8 cellular contexts compared by ENCODE assay signal in the genomic region with DNA sequence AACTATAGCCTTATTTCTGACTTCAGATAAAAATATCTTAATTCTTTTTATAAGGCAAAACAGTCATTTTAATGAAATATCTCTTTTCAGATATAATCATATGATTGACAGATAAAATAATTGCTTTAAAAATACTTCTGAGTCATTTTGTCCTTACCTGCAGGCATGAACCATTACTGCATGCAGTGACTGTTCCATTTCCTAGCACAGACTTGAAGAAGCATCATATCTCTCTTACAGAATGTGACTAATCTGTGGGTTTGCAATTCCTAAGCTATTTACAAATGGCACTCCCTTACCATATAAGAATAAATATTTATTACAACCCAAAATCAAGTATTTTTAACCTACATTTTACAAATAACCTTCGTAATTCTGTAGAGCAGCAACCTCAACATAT.
A peak's percentile ranks its signal among the peaks of the same experiment; 100 is the strongest.
DNase-seq lines count a peak whose midpoint lies in the region; ATAC-seq and TF ChIP-seq lines count a peak whose summit lies in the region.

No MANE protein-coding gene starts in this region.

- TF ChIP-seq CTCF in NB4 (IDR thresholded peaks at IDR 0.05; ENCODE audit: low read depth, low read length): no peak
- TF ChIP-seq CTCF in chondrocyte (IDR thresholded peaks at IDR 0.05): peak; percentile 12

- H3K4me1 Mint-ChIP-seq in activated CD4-positive, alpha-beta T cell treated with anti-CD3 and anti-CD28 coated beads, Interleukin-2, amount 10 ng/mL, durations not matched to agents 24 days and 14 days: peaks cover 19% of the 10 kb centered on the region
- H3K4me1 Mint-ChIP-seq in chondrocyte (ENCODE audit: low read depth): peaks cover 41% of the 10 kb centered on the region
- peaks cover 31 to 87% (median 65%) of the 10 kb centered on the region in 4 donors for H3K4me1 Mint-ChIP-seq in naive thymus-derived CD8-positive, alpha-beta T cell

- ATAC-seq in naive thymus-derived CD8-positive, alpha-beta T cell: peak; percentile 46 to 58
- no peak for ATAC-seq in HG03521 (IDR thresholded peaks at IDR 0.05; ENCODE audit: unreplicated experiment)

- intact Hi-C loops in activated CD4-positive, alpha-beta T cell treated with anti-CD3 and anti-CD28 coated beads, Interleukin-2, amount 10 ng/mL, durations not matched to agents 24 days and 14 days (cut with micrococcal nuclease): loop anchor here (5.0 to 10.0 kb wide), 4 partner anchors 39 to 157 kb away; no protein-coding TSS in a partner anchor

- TF ChIP-seq POLR2A in NB4 (IDR thresholded peaks at IDR 0.05; ENCODE audit: extremely low read depth, insufficient read length): no peak

- no peaks in the 10 kb centered on the region for H3K27me3 Mint-ChIP-seq in activated CD4-positive, alpha-beta T cell treated with anti-CD3 and anti-CD28 coated beads, Interleukin-2, amount 10 ng/mL, durations not matched to agents 24 days and 14 days
- no peaks in the 10 kb centered on the region for H3K27me3 Mint-ChIP-seq in chondrocyte (ENCODE audit: low read depth)
- H3K27me3 Mint-ChIP-seq in naive thymus-derived CD8-positive, alpha-beta T cell: no peaks in the 10 kb centered on the region

- peak overlapping the region; percentile 65 for H3K4me3 ChIP-seq in NB4 (ENCODE audit: low read depth, low read length)

- peak overlapping the region; percentile 83 for H3K4me3 Mint-ChIP-seq in activated CD4-positive, alpha-beta T cell treated with anti-CD3 and anti-CD28 coated beads, Interleukin-2, amount 10 ng/mL, durations not matched to agents 24 days and 14 days
- H3K4me3 Mint-ChIP-seq in chondrocyte (ENCODE audit: unreplicated experiment): peak overlapping the region; percentile 71
- peak overlapping the region; percentile 82 to 96 (median 93) for H3K4me3 Mint-ChIP-seq in naive thymus-derived CD8-positive, alpha-beta T cell

- POLR2A ChIA-PET in naive thymus-derived CD8-positive, alpha-beta T cell (lab: Charles Lee): interaction anchor here (0.8 to 1.6 kb wide), 4 partner anchors 11 to 120 kb away, joined by 3 to 5 read pairs (median 4); no protein-coding TSS in a partner anchor

- H3K36me3 Mint-ChIP-seq in activated CD4-positive, alpha-beta T cell treated with anti-CD3 and anti-CD28 coated beads, Interleukin-2, amount 10 ng/mL, durations not matched to agents 24 days and 14 days (ENCODE audit: low read depth): no peaks in the 10 kb centered on the region
- no peaks in the 10 kb centered on the region for H3K36me3 Mint-ChIP-seq in chondrocyte (ENCODE audit: low read depth)
- H3K36me3 Mint-ChIP-seq in naive thymus-derived CD8-positive, alpha-beta T cell: peaks cover 0 to 4% (median 0%) of the 10 kb centered on the region in 3 donors

- DNase-seq in activated CD4-positive, alpha-beta T cell treated with anti-CD3 and anti-CD28 coated beads, Interleukin-2, amount 10 ng/mL, durations not matched to agents 24 days and 14 days: no peak
- DNase-seq in activated CD4-positive, alpha-beta T cell treated with anti-CD3 and anti-CD28 coated beads for 1 hour: no peak
- DNase-seq in NB4 (ENCODE audit: low read depth): peak; percentile 37
- no peak for DNase-seq in chondrocyte (ENCODE audit: low spot score)
- peak in 1 of 10 donors; percentile 6 for DNase-seq in naive thymus-derived CD8-positive, alpha-beta T cell
- no peak for DNase-seq in GF-D8 (lab: John Stamatoyannopoulos, UW)
- DNase-seq in foreskin melanocyte: no peak

- no peak overlapping the region for H3K27ac Mint-ChIP-seq in activated CD4-positive, alpha-beta T cell treated with anti-CD3 and anti-CD28 coated beads, Interleukin-2, amount 10 ng/mL, durations not matched to agents 24 days and 14 days
- H3K27ac Mint-ChIP-seq in chondrocyte (ENCODE audit: unreplicated experiment): peak overlapping the region; percentile 95
- peak overlapping the region in 9 of 10 donors; percentile 84 to 97 (median 92) for H3K27ac Mint-ChIP-seq in naive thymus-derived CD8-positive, alpha-beta T cell

- H3K9me3 Mint-ChIP-seq in activated CD4-positive, alpha-beta T cell treated with anti-CD3 and anti-CD28 coated beads, Interleukin-2, amount 10 ng/mL, durations not matched to agents 24 days and 14 days: no peaks in the 10 kb centered on the region
- no peaks in the 10 kb centered on the region for H3K9me3 Mint-ChIP-seq in chondrocyte (ENCODE audit: low read depth)
- no peaks in the 10 kb centered on the region for H3K9me3 Mint-ChIP-seq in naive thymus-derived CD8-positive, alpha-beta T cell
